12 cellular contexts compared by ENCODE assay signal in genomic region chr15:101148166-101148880, GRCh38.
DNase-seq lines count a peak whose midpoint lies in the region; ATAC-seq, FAIRE-seq and TF ChIP-seq lines count a peak whose summit lies in the region.
"Had no signal": no experiment of that assay in that cellular context is flagged by ENCODE, and none has a peak within 500 bp of the region (broad histone marks: within the 10 kb centered on the region; RNA-seq: fewer than 3 reads in every experiment).

No MANE protein-coding gene starts in this region.

- no peak overlapping the region for H2AFZ ChIP-seq in GM12878 (ENCODE audit: control insufficient read depth, low read depth, low read length)

- WGBS in GM12878 (ENCODE audit: insufficient coverage, insufficient replicate concordance, low lambda C conversion rate, missing lambda C conversion rate): 45% methylated on average over 17 of the region's 17 CpGs

- peak overlapping the region; percentile 73 for H3K4me2 ChIP-seq in GM12878 (ENCODE audit: control insufficient read depth, insufficient read depth)

- H3K4me3 ChIP-seq in GM12878: no peak overlapping the region
- H3K4me3 ChIP-seq: thoracic aorta had no signal

- no peaks in the 10 kb centered on the region; the same call in 2 of the 3 replicates for H3K9me3 ChIP-seq in GM12878 (replicated peaks; ENCODE audit: control insufficient read depth, insufficient read depth, low read length)
- H3K9me3 ChIP-seq: thoracic aorta had no signal

- peak overlapping the region; percentile 18; the same call in 1 of the 2 replicates for H3K27ac ChIP-seq in GM12878 (ENCODE audit: control insufficient read depth, insufficient read depth)
- H3K27ac ChIP-seq: thoracic aorta had no signal

- intact Hi-C loops in GM12878 (cut with micrococcal nuclease; ENCODE audit: unreplicated experiment): no loop called here
- intact Hi-C loops in sciatic nerve (cut with DNase I): no loop called here

- in situ Hi-C loops in GM12878 (cut with MboI): no loop called here

- H3K27me3 ChIP-seq in GM12878 (replicated peaks in 1 of 2; ENCODE audit: control insufficient read depth in 2 of 2, insufficient read depth in 2 of 2, low read length in 1 of 2): no peaks in the 10 kb centered on the region

- ATAC-seq in HG03045 (IDR thresholded peaks at IDR 0.05; ENCODE audit: unreplicated experiment): peak; percentile 53
- ATAC-seq in GM12878: peak; percentile 76
- ATAC-seq in sciatic nerve: peak; percentile 13
- no peak for ATAC-seq in GM21723 (IDR thresholded peaks at IDR 0.05; ENCODE audit: unreplicated experiment)

- peak; percentile 35 for DNase-seq in GM19239 (ENCODE audit: insufficient read length, low spot score)
- DNase-seq in GM12878 (ENCODE audit: low read depth, low spot score): no peak
- no peak for DNase-seq in sciatic nerve (ENCODE audit: low spot score)
- no peak for DNase-seq in SW 1271 (lab: John Stamatoyannopoulos, UW)
- DNase-seq in iPS-NIHi7 (ENCODE audit: extremely low spot score): no peak
- DNase-seq: CD4-positive, alpha-beta T cell; GDM1; HCEC 1CT had no signal

- FAIRE-seq in GM19239 (lab: Jason Lieb, UNC) (peak; percentile 58), GM12878 (lab: Jason Lieb, UNC) (no peak)
- FAIRE-seq: islet of Langerhans had no signal

- TF ChIP-seq POLR2A in GM12878 (IDR thresholded peaks at IDR 0.05; ENCODE audit: low read depth, low read length): no peak

- RAD21 ChIA-PET in GM12878 (lab: Charles Lee; ENCODE audit: unreplicated experiment): interaction anchor here (1.9 kb wide), 1 partner anchor 22 kb away, joined by 7 read pairs; no protein-coding TSS in a partner anchor

- H4K20me1 ChIP-seq in GM12878 (ENCODE audit: control insufficient read depth, insufficient read depth): no peaks in the 10 kb centered on the region

- peaks cover 23% of the 10 kb centered on the region for H3K4me1 ChIP-seq in GM12878 (ENCODE audit: control insufficient read depth, insufficient read depth, low read length)

- no peaks in the 10 kb centered on the region for H3K79me2 ChIP-seq in GM12878 (ENCODE audit: control insufficient read depth, insufficient read depth, low read length)

- TF ChIP-seq RAD21 in GM12878 (IDR thresholded peaks at IDR 0.05; ENCODE audit: insufficient read depth, low read depth, low read length): no peak

- POLR2A ChIA-PET in GM12878 (lab: Charles Lee): interaction anchor here (0.5 kb wide), 1 partner anchor 122 kb away, joined by 6 read pairs; no protein-coding TSS in a partner anchor

- H3K36me3 ChIP-seq in GM12878 (ENCODE audit: control insufficient read depth in 2 of 2, insufficient read depth in 2 of 2, low read length in 1 of 2): no peaks in the 10 kb centered on the region
- H3K36me3 ChIP-seq: thoracic aorta had no signal

- BruUV-seq in GM12878 (replicated peaks; lab: Mats Ljungman, UMichigan): no TSS peak

- SMC1A ChIA-PET in GM12878 (lab: Charles Lee; ENCODE audit: uncharacterized antibody, unreplicated experiment): interaction anchor here (0.9 to 2.4 kb wide), 8 partner anchors 9 to 100 kb away, joined by 3 to 8 read pairs (median 4); no protein-coding TSS in a partner anchor

- CTCF ChIA-PET in GM12878 (lab: Yijun Ruan, JAX): interaction anchor here (1.1 to 1.6 kb wide), 6 partner anchors 10 to 498 kb away, joined by 3 to 4 read pairs (median 3); no protein-coding TSS in a partner anchor

- H3K9ac ChIP-seq in GM12878 (ENCODE audit: control insufficient read depth, insufficient read depth, low read length): no peak overlapping the region; the same call in 1 of the 2 replicates

- no peak for TF ChIP-seq CTCF in GM12878 (IDR thresholded peaks at IDR 0.05 in 2 of 3, conservative IDR thresholded peaks at IDR 0.05 in 1 of 3; ENCODE audit: control insufficient read depth in 2 of 3, extremely low read depth in 1 of 3, insufficient read depth in 1 of 3, low read depth in 3 of 3, low read length in 3 of 3)

- no peak for TF ChIP-seq EP300 in GM12878 (IDR thresholded peaks at IDR 0.05; ENCODE audit: borderline replicate concordance in 1 of 2, control insufficient read depth in 1 of 2, low read depth in 2 of 2, low read length in 2 of 2)

TF ChIP-seq in GM12878, 131 proteins besides CTCF, POLR2A, EP300 and RAD21 (continues in another document):
- TF ChIP-seq JUNB (IDR thresholded peaks at IDR 0.05): peak; percentile 22; the same call in 1 of the 2 replicates
- TF ChIP-seq MTA2 (IDR thresholded peaks at IDR 0.05; ENCODE audit: low read depth): peak; percentile 54
- no peak for TF ChIP-seq MLLT1 (IDR thresholded peaks at IDR 0.05)
- TF ChIP-seq ZNF622 (IDR thresholded peaks at IDR 0.05): no peak
- no peak for TF ChIP-seq NR2C1 (IDR thresholded peaks at IDR 0.05)
- TF ChIP-seq PAX8 (IDR thresholded peaks at IDR 0.05): no peak
- TF ChIP-seq BCL11A (IDR thresholded peaks at IDR 0.05; ENCODE audit: low read depth, low read length): peak; percentile 73
- TF ChIP-seq GATAD2B (conservative IDR thresholded peaks at IDR 0.05; ENCODE audit: low read depth): peak; percentile 78
- peak; percentile 93 for TF ChIP-seq DPF2 (IDR thresholded peaks at IDR 0.05)
- TF ChIP-seq MAX (IDR thresholded peaks at IDR 0.05; ENCODE audit: low read depth, low read length): no peak
- peak; percentile 86 for TF ChIP-seq MEF2A (IDR thresholded peaks at IDR 0.05; ENCODE audit: insufficient read depth, low read depth, low read length)
- TF ChIP-seq BHLHE40 (IDR thresholded peaks at IDR 0.05; ENCODE audit: borderline replicate concordance in 1 of 2, low read depth in 2 of 2, low read length in 1 of 2): peak in 1 of 2 experiments; percentile 31; a peak in 1 of 4 replicates
- no peak for TF ChIP-seq CEBPZ (IDR thresholded peaks at IDR 0.05; ENCODE audit: low read depth, low read length)
- peak; percentile 93 for TF ChIP-seq RUNX3 (IDR thresholded peaks at IDR 0.05; ENCODE audit: low read length)
- peak in 1 of 2 experiments; percentile 48; a peak in 1 of 4 replicates for TF ChIP-seq ETV6 (conservative IDR thresholded peaks at IDR 0.05 in 1 of 2, IDR thresholded peaks at IDR 0.05 in 1 of 2; ENCODE audit: borderline replicate concordance in 1 of 2, low read depth in 1 of 2)
- TF ChIP-seq ZNF384 (IDR thresholded peaks at IDR 0.05; ENCODE audit: borderline replicate concordance, low read depth, low read length): no peak
- peak; percentile 60 for TF ChIP-seq MEF2B (IDR thresholded peaks at IDR 0.05; ENCODE audit: partially characterized antibody, poor library complexity, severe bottlenecking)
- peak; percentile 65; the same call in 1 of the 2 replicates for TF ChIP-seq ZNF217 (IDR thresholded peaks at IDR 0.05)
- TF ChIP-seq LARP7 (IDR thresholded peaks at IDR 0.05): no peak; the same call in 1 of the 2 replicates
- TF ChIP-seq NR2F1 (conservative IDR thresholded peaks at IDR 0.05): peak; percentile 88
- TF ChIP-seq NFXL1 (IDR thresholded peaks at IDR 0.05; ENCODE audit: borderline replicate concordance): peak; percentile 77; the same call in 1 of the 2 replicates
- 0 out of 2 replicates have a peak, but pooled peaks have one; percentile 51 for TF ChIP-seq IRF4 (IDR thresholded peaks at IDR 0.05; ENCODE audit: low read depth, low read length)
- peak; percentile 98 for TF ChIP-seq SMARCA5 (IDR thresholded peaks at IDR 0.05)
- TF ChIP-seq ASH2L (IDR thresholded peaks at IDR 0.05; ENCODE audit: borderline replicate concordance, low read depth): no peak
- 0 out of 2 replicates have a peak, but pooled peaks have one; percentile 60 for TF ChIP-seq PAX5 (IDR thresholded peaks at IDR 0.05; ENCODE audit: borderline replicate concordance, low read depth, low read length)
- peak; percentile 80 for TF ChIP-seq EED (IDR thresholded peaks at IDR 0.05; ENCODE audit: low read depth)
- TF ChIP-seq SMAD5 (IDR thresholded peaks at IDR 0.05; ENCODE audit: low read depth): no peak
